Comparison of ENCODE assay signal across 23 cellular contexts in the genomic region with DNA sequence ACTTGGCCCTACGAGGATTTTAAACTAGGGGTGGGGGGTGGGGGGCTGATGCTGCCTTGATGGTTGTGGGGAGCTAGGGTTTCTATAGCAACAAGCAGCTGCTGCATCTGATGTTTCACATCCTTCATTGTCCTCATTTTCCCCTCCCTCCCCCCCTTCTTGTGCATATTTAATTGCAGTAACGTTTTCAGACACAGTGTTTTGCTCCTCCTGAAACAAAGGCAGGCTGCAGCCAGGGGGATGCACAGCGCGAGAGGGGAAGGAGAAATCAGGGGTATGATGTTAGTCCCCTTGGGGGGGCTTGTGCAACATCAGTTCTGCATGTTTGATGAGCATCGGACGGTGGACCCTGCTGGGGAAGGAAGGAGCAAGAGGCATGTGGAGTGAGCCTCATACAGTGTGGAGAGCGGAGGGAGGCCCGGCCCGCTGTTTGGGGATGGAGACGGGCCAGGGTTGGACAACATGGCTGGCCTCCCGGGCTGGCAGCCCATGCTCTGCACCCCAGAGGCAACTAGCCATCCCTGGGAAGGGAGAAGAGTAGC.
DNase-seq lines count a peak whose midpoint lies in the region; ATAC-seq and TF ChIP-seq lines count a peak whose summit lies in the region.
"Had no signal": no experiment of that assay in that cellular context is flagged by ENCODE, and none has a peak within 500 bp of the region (broad histone marks: within the 10 kb centered on the region; RNA-seq: fewer than 3 reads in every experiment).

No MANE protein-coding gene starts in this region.

- no peaks in the 10 kb centered on the region for H3K9me3 ChIP-seq in ascending aorta
- H3K9me3 ChIP-seq: BLaER1, lower lobe of right lung, prostate gland, SJSA1, testis had no signal

- DNase-seq in DMS79 (lab: John Stamatoyannopoulos, UW) (peak; percentile 54), DMS79 treated with DMSO at 0.1 percent for 48 hours (lab: John Stamatoyannopoulos, UW) (no peak), NCI-H69 (lab: John Stamatoyannopoulos, UW) (peak; percentile 44), hypothalamus (lab: John Stamatoyannopoulos, UW) (peak in 46 of 51 donors; percentile 13 to 92 (median 58)), substantia nigra (lab: John Stamatoyannopoulos, UW) (peak in 45 of 49 donors; percentile 26 to 83 (median 60)), ascending aorta (ENCODE audit: low spot score in 2 of 2) (no peak)
- DNase-seq: 8988T; activated B cell treated with CpG ODN at 0.5 μM for 24 hours; activated CD4-positive, alpha-beta memory T cell treated with anti-CD3 and anti-CD28 coated beads, Interleukin-2, amount 10 ng/mL, durations not matched to agents 7 days and 5 days; activated naive CD4-positive, alpha-beta T cell treated with anti-CD3 and anti-CD28 coated beads, Interleukin-2, amount 50 U/mL, for 16 hours; activated T-cell treated with anti-CD3 and anti-CD28 coated beads, Interleukin-2, amount 50 U/mL, for 4 hours; foreskin melanocyte; HFFc6; PC-9; stimulated activated CD8-positive, alpha-beta memory T cell treated with anti-CD3 and anti-CD28 coated beads, Interleukin-4, amount 100 ng/mL, for 48 hours had no signal

- ATAC-seq in HG03108 (IDR thresholded peaks at IDR 0.05; ENCODE audit: unreplicated experiment) (no peak), esophagus mucosa (no peak)
- ATAC-seq: activated T-cell treated with anti-CD3 and anti-CD28 coated beads, Interleukin-2, amount 50 U/mL, for 4 hours; K562 had no signal

- no peaks in the 10 kb centered on the region for H3K36me3 ChIP-seq in ascending aorta
- H3K36me3 ChIP-seq: BLaER1, lower lobe of right lung, prostate gland, SJSA1 had no signal

- H3K4me3 ChIP-seq in ascending aorta = no peak overlapping the region
- H3K4me3 ChIP-seq: BLaER1, K562, lower lobe of right lung, PC-9, prostate gland, SJSA1, testis had no signal

- no peaks in the 10 kb centered on the region for H3K4me1 ChIP-seq in ascending aorta
- H3K4me1 ChIP-seq: lower lobe of right lung, prostate gland, SJSA1 had no signal

- no peak for TF ChIP-seq CTCF in ascending aorta (IDR thresholded peaks at IDR 0.05)

- no peaks in the 10 kb centered on the region for H3K27me3 ChIP-seq in ascending aorta
- H3K27me3 ChIP-seq: BLaER1, SJSA1, testis had no signal

- H3K27ac ChIP-seq in substantia nigra (ENCODE audit: low read depth, low read length, poor library complexity, severe bottlenecking) = peak overlapping the region; percentile 94
- no peak overlapping the region for H3K27ac ChIP-seq in ascending aorta
- H3K27ac ChIP-seq: BLaER1, lower lobe of right lung, PC-9, prostate gland, SJSA1, testis had no signal

- intact Hi-C loops in ascending aorta (cut with DNase I) = no loop called here

Comparison
In these comparisons a context has a peak if more than half of its experiments do, and no peak if none do; other contexts are left out.
1. DNase-seq: peak in DMS79 (single experiment), NCI-H69 (single experiment), hypothalamus (46 of 51) and substantia nigra (45 of 49); none in DMS79 treated with DMSO at 0.1 percent for 48 hours (single experiment) and ascending aorta (0 of 2).